In genomic region chr12:120139958-120140357, GRCh38 we compare ENCODE assay signal across 21 cellular contexts.
"Had no signal": no experiment of that assay in that cellular context is flagged by ENCODE, and none has a peak within 500 bp of the region (broad histone marks: within the 10 kb centered on the region; RNA-seq: fewer than 3 reads in every experiment).

No MANE protein-coding gene starts in this region.

- H3K4me3 ChIP-seq: adrenal gland, body of pancreas, coronary artery, gastroesophageal sphincter, left lung, pancreas, thoracic aorta, upper lobe of right lung had no signal

- H3K27me3 Mint-ChIP-seq: activated CD4-positive, alpha-beta memory T cell treated with anti-CD3 and anti-CD28 coated beads for 36 hours; activated CD4-positive, alpha-beta T cell treated with anti-CD3 and anti-CD28 coated beads for 36 hours; activated CD8-positive, alpha-beta memory T cell treated with anti-CD3 and anti-CD28 coated beads, Interleukin-2, amount 10 ng/mL, durations not matched to agents 7 days and 5 days; activated naive CD4-positive, alpha-beta T cell treated with anti-CD3 and anti-CD28 coated beads, Interleukin-2, amount 10 ng/mL, durations not matched to agents 7 days and 5 days; T-cell had no signal

- H3K27ac Mint-ChIP-seq: activated CD4-positive, alpha-beta memory T cell treated with anti-CD3 and anti-CD28 coated beads for 36 hours; activated CD4-positive, alpha-beta T cell treated with anti-CD3 and anti-CD28 coated beads for 36 hours; activated CD8-positive, alpha-beta memory T cell treated with anti-CD3 and anti-CD28 coated beads, Interleukin-2, amount 10 ng/mL, durations not matched to agents 7 days and 5 days; activated naive CD4-positive, alpha-beta T cell treated with anti-CD3 and anti-CD28 coated beads, Interleukin-2, amount 10 ng/mL, durations not matched to agents 7 days and 5 days had no signal

- H3K9me3 ChIP-seq: adrenal gland, body of pancreas, gastroesophageal sphincter, left lung, pancreas, thoracic aorta, upper lobe of right lung had no signal

- ATAC-seq: activated CD4-positive, alpha-beta T cell treated with anti-CD3 and anti-CD28 coated beads for 36 hours; activated CD8-positive, alpha-beta memory T cell treated with anti-CD3 and anti-CD28 coated beads, Interleukin-2, amount 10 ng/mL, durations not matched to agents 7 days and 5 days; body of pancreas; gastroesophageal sphincter; left lung; pancreas; T-cell; upper lobe of right lung had no signal

- H3K4me1 ChIP-seq: adrenal gland, body of pancreas, gastroesophageal sphincter, left lung, pancreas, upper lobe of right lung had no signal

- H3K9me3 Mint-ChIP-seq: activated CD4-positive, alpha-beta memory T cell treated with anti-CD3 and anti-CD28 coated beads for 36 hours; activated naive CD4-positive, alpha-beta T cell treated with anti-CD3 and anti-CD28 coated beads, Interleukin-2, amount 10 ng/mL, durations not matched to agents 7 days and 5 days; neural crest cell; T-cell had no signal

- H3K4me3 Mint-ChIP-seq: activated CD4-positive, alpha-beta memory T cell treated with anti-CD3 and anti-CD28 coated beads for 36 hours; activated CD4-positive, alpha-beta T cell treated with anti-CD3 and anti-CD28 coated beads for 36 hours; activated CD8-positive, alpha-beta memory T cell treated with anti-CD3 and anti-CD28 coated beads, Interleukin-2, amount 10 ng/mL, durations not matched to agents 7 days and 5 days; activated naive CD4-positive, alpha-beta T cell treated with anti-CD3 and anti-CD28 coated beads, Interleukin-2, amount 10 ng/mL, durations not matched to agents 7 days and 5 days; neural crest cell; T-cell had no signal

- H3K27me3 ChIP-seq: adrenal gland, body of pancreas, gastroesophageal sphincter, left lung, pancreas, upper lobe of right lung had no signal

- H3K27ac ChIP-seq: adrenal gland, body of pancreas, coronary artery, gastroesophageal sphincter, left lung, pancreas, thoracic aorta, upper lobe of right lung, WERI-Rb-1 had no signal

- H3K4me1 Mint-ChIP-seq: activated CD4-positive, alpha-beta T cell treated with anti-CD3 and anti-CD28 coated beads for 36 hours; activated naive CD4-positive, alpha-beta T cell treated with anti-CD3 and anti-CD28 coated beads, Interleukin-2, amount 10 ng/mL, durations not matched to agents 7 days and 5 days; neural crest cell; T-cell had no signal

- DNase-seq: activated CD4-positive, alpha-beta memory T cell treated with anti-CD3 and anti-CD28 coated beads for 36 hours; activated CD4-positive, alpha-beta T cell treated with anti-CD3 and anti-CD28 coated beads for 36 hours; activated CD8-positive, alpha-beta memory T cell treated with anti-CD3 and anti-CD28 coated beads, Interleukin-2, amount 10 ng/mL, durations not matched to agents 7 days and 5 days; activated naive CD4-positive, alpha-beta T cell treated with anti-CD3 and anti-CD28 coated beads, Interleukin-2, amount 10 ng/mL, durations not matched to agents 7 days and 5 days; activated T-cell treated with anti-CD3 and anti-CD28 coated beads, Interleukin-2, amount 50 U/mL, for 1 hour; adrenal gland; body of pancreas; central memory CD4-positive, alpha-beta T cell; left lung; mammary epithelial cell; stimulated activated CD4-positive, alpha-beta T cell treated with anti-CD3 and anti-CD28 coated beads, Interleukin-12 subunit alpha, Interleukin-12 subunit beta, amount 100 ng/mL, for 4 hours; stimulated activated CD4-positive, alpha-beta T cell treated with anti-CD3 and anti-CD28 coated beads, Interleukin-2, amount 100 ng/mL, for 24 hours; T-cell; T1000; upper lobe of right lung; WERI-Rb-1 had no signal
